ENCODE assay signal across 26 cellular contexts in the genomic region with DNA sequence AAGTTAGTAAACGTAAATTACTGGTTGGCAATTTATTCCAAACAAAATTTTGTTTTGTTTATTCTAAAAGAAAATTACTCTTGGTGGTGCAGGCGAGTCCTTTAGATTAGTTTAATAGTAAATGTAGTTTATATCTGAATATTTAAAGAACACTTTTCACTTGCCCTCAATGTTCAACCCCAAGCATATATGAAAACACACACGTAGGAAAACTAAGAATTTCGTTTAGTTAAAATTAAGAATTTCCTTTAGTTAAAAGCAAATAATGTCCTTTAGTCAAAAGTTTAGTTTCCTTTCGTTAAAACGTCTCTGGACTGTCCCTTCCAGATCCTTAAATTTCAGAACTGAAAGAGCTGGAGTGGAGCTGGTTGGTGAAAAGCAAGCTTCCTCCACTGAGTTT. TPM values are rescaled to one million over a fixed set of nuclear protein-coding genes. Genes with fewer than 3 reads are reported as not detected.
DNase-seq lines count a peak whose midpoint lies in the region; ATAC-seq, FAIRE-seq and TF ChIP-seq lines count a peak whose summit lies in the region.
"Had no signal": no experiment of that assay in that cellular context is flagged by ENCODE, and none has a peak within 500 bp of the region (broad histone marks: within the 10 kb centered on the region; RNA-seq: fewer than 3 reads in every experiment).

No MANE protein-coding gene starts in this region.

- no peaks in the 10 kb centered on the region for H3F3A ChIP-seq in SK-N-SH (replicated peaks; ENCODE audit: insufficient read depth)

- no peaks in the 10 kb centered on the region for H3K9me1 ChIP-seq in K562 (ENCODE audit: control insufficient read depth, insufficient read depth, low read length)

- TF ChIP-seq POLR2A in K562 (conservative IDR thresholded peaks at IDR 0.05) (no peak), spleen (IDR thresholded peaks at IDR 0.05) (no peak)

- no peaks in the 10 kb centered on the region for H3K9me2 ChIP-seq in SK-N-SH

- H3K4me1 ChIP-seq in K562 (replicated peaks in 1 of 2; ENCODE audit: control insufficient read depth in 2 of 2, insufficient read depth in 2 of 2, low read length in 2 of 2) (no peaks in the 10 kb centered on the region; a peak in 1 of 5 replicates), SK-N-SH (ENCODE audit: control insufficient read depth in 1 of 2, insufficient read depth in 2 of 2, low read depth in 1 of 2, low read length in 1 of 2) (no peaks in the 10 kb centered on the region), spleen (peaks cover 0 to 34% (median 7%) of the 10 kb centered on the region in 6 donors), SJCRH30 (peaks cover 2% of the 10 kb centered on the region; the same call in 1 of the 2 replicates)
- H3K4me1 ChIP-seq: parathyroid adenoma, upper lobe of right lung had no signal

- H3K36me3 ChIP-seq in K562 (ENCODE audit: control insufficient read depth, insufficient read depth, low read length) (no peaks in the 10 kb centered on the region), SK-N-SH (replicated peaks in 1 of 2; ENCODE audit: control insufficient read depth in 1 of 2, insufficient read depth in 2 of 2, low read length in 1 of 2) (no peaks in the 10 kb centered on the region), spleen (no peaks in the 10 kb centered on the region), SJCRH30 (no peaks in the 10 kb centered on the region)
- H3K36me3 ChIP-seq: left lung, upper lobe of right lung had no signal

- no peaks in the 10 kb centered on the region for H3K9me3 ChIP-seq in K562 (replicated peaks; ENCODE audit: control insufficient read depth, insufficient read depth, low read depth, low read length)
- H3K9me3 ChIP-seq in SK-N-SH = no peaks in the 10 kb centered on the region
- no peaks in the 10 kb centered on the region for H3K9me3 ChIP-seq in spleen
- H3K9me3 ChIP-seq in SJCRH30 (replicated peaks) = no peaks in the 10 kb centered on the region
- H3K9me3 ChIP-seq: left lung, upper lobe of right lung had no signal

- TF ChIP-seq RAD21 in K562 (CRISPR knock-in tag; conservative IDR thresholded peaks at IDR 0.05 in 1 of 2, IDR thresholded peaks at IDR 0.05 in 1 of 2) (no peak), SK-N-SH (IDR thresholded peaks at IDR 0.05; ENCODE audit: low read length) (no peak)

- peak overlapping the region; percentile 59 for H3K4me3 Mint-ChIP-seq in activated CD4-positive, alpha-beta T cell treated with anti-CD3 and anti-CD28 coated beads, Interleukin-2, amount 10 ng/mL, durations not matched to agents 24 days and 14 days
- no peak overlapping the region for H3K4me3 Mint-ChIP-seq in CD14-positive monocyte
- no peak overlapping the region for H3K4me3 Mint-ChIP-seq in activated CD4-positive, alpha-beta memory T cell treated with anti-CD3 and anti-CD28 coated beads, Interleukin-2, amount 10 ng/mL, durations not matched to agents 7 days and 5 days
- H3K4me3 Mint-ChIP-seq: CD4-positive, CD25-positive, alpha-beta regulatory T cell; endodermal cell; memory B cell; WTC11 had no signal

- TF ChIP-seq EP300 in K562 (IDR thresholded peaks at IDR 0.05; ENCODE audit: low read length) = no peak
- no peak for TF ChIP-seq EP300 in SK-N-SH (IDR thresholded peaks at IDR 0.05; ENCODE audit: borderline replicate concordance in 1 of 2, low read depth in 1 of 2, low read length in 1 of 2)

- H2AFZ ChIP-seq in K562 (ENCODE audit: low read depth, low read length) (no peak overlapping the region), SK-N-SH (ENCODE audit: low read depth) (no peak overlapping the region)
- H2AFZ ChIP-seq: GM23248, parathyroid adenoma had no signal

- POLR2A ChIA-PET in activated CD4-positive, alpha-beta memory T cell treated with anti-CD3 and anti-CD28 coated beads, Interleukin-2, amount 10 ng/mL, durations not matched to agents 7 days and 5 days (lab: Charles Lee) = interaction anchor here (1.2 to 8.5 kb wide), 5 partner anchors 11 to 24 kb away, joined by 4 to 338 read pairs (median 12); a partner anchor contains a TSS
- POLR2A ChIA-PET in K562 (lab: Yijun Ruan, JAX) = interaction anchor here (0.9 kb wide), 1 partner anchor 160 kb away, joined by 3 read pairs; no protein-coding TSS in a partner anchor
- POLR2A ChIA-PET in SK-N-SH (lab: Yijun Ruan, JAX) = no interaction called here

- 4% methylated on average over 6 of the region's 6 CpGs for WGBS in K562 (ENCODE audit: insufficient coverage, low coverage, missing lambda C conversion rate)
- WGBS in SK-N-SH (ENCODE audit: low lambda C conversion rate) = 11% methylated on average over 6 of the region's 6 CpGs
- 91 to 96% (median 94%) methylated on average over 6 of the region's 6 CpGs for WGBS in spleen, 5 donors

- peak; percentile 43 for DNase-seq in activated CD4-positive, alpha-beta T cell treated with anti-CD3 and anti-CD28 coated beads, Interleukin-2, amount 10 ng/mL, durations not matched to agents 24 days and 14 days
- DNase-seq in activated CD4-positive, alpha-beta T cell treated with anti-CD3 and anti-CD28 coated beads, Interleukin-2, amount 50 U/mL, for 48 hours = no peak
- no peak for DNase-seq in CD14-positive monocyte (ENCODE audit: low spot score)
- DNase-seq in activated CD4-positive, alpha-beta memory T cell treated with anti-CD3 and anti-CD28 coated beads, Interleukin-2, amount 10 ng/mL, durations not matched to agents 7 days and 5 days = no peak
- no peak for DNase-seq in K562 (ENCODE audit: extremely low read depth in 1 of 4, low spot score in 3 of 4)
- no peak for DNase-seq in SK-N-SH
- no peak for DNase-seq in spleen
- DNase-seq in SJCRH30 = no peak
- DNase-seq: CD4-positive, CD25-positive, alpha-beta regulatory T cell; cortex of kidney; endodermal cell; foreskin fibroblast; GM23248; islet precursor cell; left lung; MV-4-11; NCI-H82; retina; SHP77 treated with DMSO at 0.1 percent for 48 hours; stimulated activated naive B cell treated with anti-CD40 and anti-IgM and Interleukin-4, amounts not matched to agents 10 μg/mL and 1 μg/mL and 100 μg/mL, for 72 hours; upper lobe of right lung had no signal

- H3K4me2 ChIP-seq in K562 (ENCODE audit: insufficient read depth, low read length) = no peak overlapping the region
- no peak overlapping the region for H3K4me2 ChIP-seq in SK-N-SH

- in situ Hi-C loops in K562 (cut with MboI) = no loop called here

- peak overlapping the region; percentile 97 for H3K27ac Mint-ChIP-seq in activated CD4-positive, alpha-beta T cell treated with anti-CD3 and anti-CD28 coated beads, Interleukin-2, amount 10 ng/mL, durations not matched to agents 24 days and 14 days
- H3K27ac Mint-ChIP-seq in CD14-positive monocyte = peak overlapping the region in 5 of 7 donors; percentile 50 to 96 (median 90)
- peak overlapping the region; percentile 70 for H3K27ac Mint-ChIP-seq in activated CD4-positive, alpha-beta memory T cell treated with anti-CD3 and anti-CD28 coated beads, Interleukin-2, amount 10 ng/mL, durations not matched to agents 7 days and 5 days
- H3K27ac Mint-ChIP-seq: endodermal cell, memory B cell, WTC11 had no signal

- peaks cover 5% of the 10 kb centered on the region for H3K9me3 Mint-ChIP-seq in activated CD4-positive, alpha-beta T cell treated with anti-CD3 and anti-CD28 coated beads, Interleukin-2, amount 10 ng/mL, durations not matched to agents 24 days and 14 days
- H3K9me3 Mint-ChIP-seq in CD14-positive monocyte = no peaks in the 10 kb centered on the region
- H3K9me3 Mint-ChIP-seq in activated CD4-positive, alpha-beta memory T cell treated with anti-CD3 and anti-CD28 coated beads, Interleukin-2, amount 10 ng/mL, durations not matched to agents 7 days and 5 days = peaks cover 6% of the 10 kb centered on the region
- H3K9me3 Mint-ChIP-seq: endodermal cell, WTC11 had no signal

- BruUV-seq in K562 (replicated peaks; lab: Mats Ljungman, UMichigan) = no TSS peak

- H3K4me1 Mint-ChIP-seq in activated CD4-positive, alpha-beta T cell treated with anti-CD3 and anti-CD28 coated beads, Interleukin-2, amount 10 ng/mL, durations not matched to agents 24 days and 14 days = peaks cover 84% of the 10 kb centered on the region
- peaks cover 32% of the 10 kb centered on the region for H3K4me1 Mint-ChIP-seq in CD14-positive monocyte
- peaks cover 90% of the 10 kb centered on the region for H3K4me1 Mint-ChIP-seq in activated CD4-positive, alpha-beta memory T cell treated with anti-CD3 and anti-CD28 coated beads, Interleukin-2, amount 10 ng/mL, durations not matched to agents 7 days and 5 days

- FAIRE-seq in K562 (lab: Jason Lieb, UNC) = no peak
- FAIRE-seq: A204.1, RCC 7860 had no signal

- no peaks in the 10 kb centered on the region for H4K20me1 ChIP-seq in K562 (replicated peaks; ENCODE audit: control insufficient read depth, insufficient read depth, low read length)
- no peaks in the 10 kb centered on the region for H4K20me1 ChIP-seq in SK-N-SH (ENCODE audit: insufficient read depth)

- H3K27me3 Mint-ChIP-seq in activated CD4-positive, alpha-beta T cell treated with anti-CD3 and anti-CD28 coated beads, Interleukin-2, amount 10 ng/mL, durations not matched to agents 24 days and 14 days = no peaks in the 10 kb centered on the region
- no peaks in the 10 kb centered on the region for H3K27me3 Mint-ChIP-seq in CD14-positive monocyte (ENCODE audit: low read depth in 3 of 3)
- H3K27me3 Mint-ChIP-seq in activated CD4-positive, alpha-beta memory T cell treated with anti-CD3 and anti-CD28 coated beads, Interleukin-2, amount 10 ng/mL, durations not matched to agents 7 days and 5 days = no peaks in the 10 kb centered on the region
- H3K27me3 Mint-ChIP-seq: CD4-positive, CD25-positive, alpha-beta regulatory T cell; memory B cell; stimulated activated naive B cell treated with anti-CD40 and anti-IgM and Interleukin-4, amounts not matched to agents 10 μg/mL and 1 μg/mL and 100 μg/mL, for 72 hours had no signal

- CTCF ChIA-PET in activated CD4-positive, alpha-beta memory T cell treated with anti-CD3 and anti-CD28 coated beads, Interleukin-2, amount 10 ng/mL, durations not matched to agents 7 days and 5 days (lab: Charles Lee) = interaction anchor here (0.7 kb wide), 1 partner anchor 50 kb away, joined by 3 read pairs; no protein-coding TSS in a partner anchor
- CTCF ChIA-PET in K562 (lab: Yijun Ruan, JAX; ENCODE audit: low intra/inter-chr PET ratio) = no interaction called here
- CTCF ChIA-PET in SK-N-SH (lab: Yijun Ruan, JAX) = no interaction called here

- no peak overlapping the region for H3K27ac ChIP-seq in K562 (ENCODE audit: extremely low read depth, low read depth, low read length)
- H3K27ac ChIP-seq in SK-N-SH (ENCODE audit: low read depth in 2 of 2, low read length in 1 of 2) = no peak overlapping the region
- H3K27ac ChIP-seq in spleen = peak overlapping the region in 1 of 8 donors; percentile 44
- H3K27ac ChIP-seq in SJCRH30 = no peak overlapping the region
- H3K27ac ChIP-seq: GM23248, left lung, parathyroid adenoma, upper lobe of right lung had no signal

- peaks cover 2 to 6% of the 10 kb centered on the region in 2 experiments; a peak in 2 of 5 replicates for H3K27me3 ChIP-seq in K562 (ENCODE audit: control insufficient read depth in 2 of 2, insufficient read depth in 2 of 2, low read length in 2 of 2)
- H3K27me3 ChIP-seq in SK-N-SH (ENCODE audit: insufficient read depth) = peaks cover 7% of the 10 kb centered on the region; the same call in 1 of the 2 replicates
- no peaks in the 10 kb centered on the region for H3K27me3 ChIP-seq in spleen (replicated peaks in 1 of 7)
- no peaks in the 10 kb centered on the region for H3K27me3 ChIP-seq in SJCRH30
- H3K27me3 ChIP-seq: left lung, upper lobe of right lung had no signal

- H3K79me2 ChIP-seq in K562 (ENCODE audit: control insufficient read depth, insufficient read depth, low read length) (no peaks in the 10 kb centered on the region), SK-N-SH (ENCODE audit: insufficient read depth) (no peaks in the 10 kb centered on the region)
- H3K79me2 ChIP-seq: parathyroid adenoma had no signal

- no peak for ATAC-seq in K562
- ATAC-seq: left lung; stimulated activated naive B cell treated with anti-CD40 and anti-IgM and Interleukin-4, amounts not matched to agents 10 μg/mL and 1 μg/mL and 100 μg/mL, for 72 hours; upper lobe of right lung; WTC11 had no signal

- peaks cover 20% of the 10 kb centered on the region for H3K36me3 Mint-ChIP-seq in activated CD4-positive, alpha-beta T cell treated with anti-CD3 and anti-CD28 coated beads, Interleukin-2, amount 10 ng/mL, durations not matched to agents 24 days and 14 days (ENCODE audit: low read depth)
- H3K36me3 Mint-ChIP-seq in CD14-positive monocyte = peaks cover 0 to 8% of the 10 kb centered on the region in 2 donors
- H3K36me3 Mint-ChIP-seq in activated CD4-positive, alpha-beta memory T cell treated with anti-CD3 and anti-CD28 coated beads, Interleukin-2, amount 10 ng/mL, durations not matched to agents 7 days and 5 days (ENCODE audit: low read depth) = peaks cover 38% of the 10 kb centered on the region
- H3K36me3 Mint-ChIP-seq: CD4-positive, CD25-positive, alpha-beta regulatory T cell; WTC11 had no signal

- H3K9ac ChIP-seq in K562 (ENCODE audit: insufficient read depth in 1 of 2, low read depth in 2 of 2, low read length in 2 of 2) (no peak overlapping the region), SK-N-SH (no peak overlapping the region)
- H3K9ac ChIP-seq: GM23248, parathyroid adenoma had no signal

- H3K4me3 ChIP-seq in K562 (no peak overlapping the region), SK-N-SH (ENCODE audit: low read depth in 2 of 2, low read length in 1 of 2) (no peak overlapping the region), spleen (no peak overlapping the region), SJCRH30 (no peak overlapping the region)
- H3K4me3 ChIP-seq: GM23248, left lung, upper lobe of right lung had no signal

- TF ChIP-seq CTCF in CD14-positive monocyte (IDR thresholded peaks at IDR 0.05) (no peak), K562 (IDR thresholded peaks at IDR 0.05 in 2 of 3, conservative IDR thresholded peaks at IDR 0.05 in 1 of 3; ENCODE audit: insufficient read depth in 2 of 3, low read depth in 1 of 3, low read length in 3 of 3) (no peak), SK-N-SH (IDR thresholded peaks at IDR 0.05) (no peak), spleen (IDR thresholded peaks at IDR 0.05 in 8 of 11, conservative IDR thresholded peaks at IDR 0.05 in 3 of 11) (no peak)

- intact Hi-C loops in activated CD4-positive, alpha-beta T cell treated with anti-CD3 and anti-CD28 coated beads, Interleukin-2, amount 10 ng/mL, durations not matched to agents 24 days and 14 days (cut with micrococcal nuclease) = loop anchor here (10.0 kb wide), 1 partner anchor 1058 kb away; no protein-coding TSS in a partner anchor
- intact Hi-C loops in CD14-positive monocyte (cut with micrococcal nuclease) = loop anchor here in 1 of 2 donors (10.0 kb wide), 1 partner anchor 48 kb away; no protein-coding TSS in a partner anchor
- intact Hi-C loops in K562 (cut with micrococcal nuclease) = no loop called here
- intact Hi-C loops in spleen (cut with DNase I; ENCODE audit: low total_unique reads) = no loop called here

RNA-seq across cellular contexts. Expression of a gene that starts 19.1 kb away (rescaled TPM):
- total RNA-seq in activated CD4-positive, alpha-beta T cell treated with anti-CD3 and anti-CD28 coated beads, Interleukin-2, amount 10 ng/mL, durations not matched to agents 24 days and 14 days = 320 and 321 TPM in 2 replicates
- polyA plus RNA-seq in CD14-positive monocyte (10 to 100 TPM; 61.9 to 83.5 TPM), K562 (2011; rRNA removed) (0.08 and 0.13 TPM in 2 replicates), K562 (2014; fragmentation: Illumina TruSeq; extraction: Trizol) (0.12 and 0.24 TPM in 2 replicates), K562 (2014; fragmentation: Nextera tagmentation; extraction: Ambion mirVana) (under 1 TPM; 0.10 to 0.35 TPM), K562 (2014; rRNA removed) (0.03 and 0.22 TPM in 2 replicates), SK-N-SH (2012; rRNA removed) (not detected in 2 replicates), spleen (10 to 100 TPM; 27.3 to 63.2 (median 29.3) TPM)
- total RNA-seq in activated CD4-positive, alpha-beta memory T cell treated with anti-CD3 and anti-CD28 coated beads, Interleukin-2, amount 10 ng/mL, durations not matched to agents 7 days and 5 days = 100 to 1,000 TPM; 389 to 406 TPM
- 0.18 TPM in 1 of 2 replicates, not detected in the other for total RNA-seq in K562 (2011; cell fraction: chromatin; rRNA removed; ENCODE audit: low replicate concordance)
- total RNA-seq in K562 (2011; cell fraction: nucleolus; rRNA removed) = not detected in 2 replicates
- total RNA-seq in K562 (2011; cell fraction: nucleoplasm; rRNA removed) = not detected in 2 replicates
- total RNA-seq in K562 (2014; rRNA removed) (0.12 TPM in 1 of 2 replicates, not detected in the other), K562 (2014; rRNA removed; fragmentation: Illumina TruSeq; extraction: Trizol) (0.16 and 0.29 TPM in 2 replicates), K562 (2015; rRNA removed; fragmentation: Illumina TruSeq; extraction: Trizol) (0.23 and 0.33 TPM in 2 replicates), K562 (2021) (0.33 and 0.42 TPM in 2 replicates), spleen (100 to 1,000 TPM in 6 of 7 donors, 10 to 100 TPM in 1; 85.6 to 135 (median 106) TPM)
- 0.03 and 0.10 TPM in 2 replicates for polyA plus RNA-seq in K562 (2011; cell fraction: cytosol; rRNA removed)
- 0.31 and 0.34 TPM in 2 replicates for polyA plus RNA-seq in K562 (2011; cell fraction: nucleus; rRNA removed)
- 0.36 and 0.57 TPM in 2 replicates for polyA plus RNA-seq in K562 (2012)
- polyA minus RNA-seq in K562 (2011; rRNA and poly(A)+ RNA removed) = 0.27 and 0.42 TPM in 2 replicates
- not detected in 2 replicates for polyA minus RNA-seq in K562 (2011; cell fraction: cytosol; rRNA and poly(A)+ RNA removed)
- polyA minus RNA-seq in K562 (2011; cell fraction: nucleus; rRNA and poly(A)+ RNA removed) = not detected in 2 replicates
- polyA plus RNA-seq in SK-N-SH (2012; cell fraction: cytosol; rRNA removed) = not detected in 2 replicates
- not detected in 2 replicates for polyA plus RNA-seq in SK-N-SH (2012; cell fraction: nucleus; rRNA removed)
- total RNA-seq in SJCRH30 (2014; rRNA removed; shearing (Covaris generic)) = 0.71 and 0.81 TPM in 2 replicates
- total RNA-seq: GM23248 had no signal
- polyA plus RNA-seq: GM23248 had no signal

Comparison
In these comparisons a context has a peak if more than half of its experiments do, and no peak if none do; other contexts are left out.
1. RNA of a gene that starts 19.1 kb away (total RNA-seq): 389 to 406 TPM in activated CD4-positive, alpha-beta memory T cell treated with anti-CD3 and anti-CD28 coated beads, Interleukin-2, amount 10 ng/mL, durations not matched to agents 7 days and 5 days, 320 to 321 TPM in activated CD4-positive, alpha-beta T cell treated with anti-CD3 and anti-CD28 coated beads, Interleukin-2, amount 10 ng/mL, durations not matched to agents 24 days and 14 days and 85.6 to 135 TPM in spleen; 0.71 to 0.81 TPM in SJCRH30 and 0.12 to 0.42 TPM in K562; every median in the first group is over 10 times any median in the second.
2. Peak in every context shown above with its lines, with median percentiles within 50 percentile points of each other: H3K27ac Mint-ChIP-seq.